8 cellular contexts compared by ENCODE assay signal in the genomic region with DNA sequence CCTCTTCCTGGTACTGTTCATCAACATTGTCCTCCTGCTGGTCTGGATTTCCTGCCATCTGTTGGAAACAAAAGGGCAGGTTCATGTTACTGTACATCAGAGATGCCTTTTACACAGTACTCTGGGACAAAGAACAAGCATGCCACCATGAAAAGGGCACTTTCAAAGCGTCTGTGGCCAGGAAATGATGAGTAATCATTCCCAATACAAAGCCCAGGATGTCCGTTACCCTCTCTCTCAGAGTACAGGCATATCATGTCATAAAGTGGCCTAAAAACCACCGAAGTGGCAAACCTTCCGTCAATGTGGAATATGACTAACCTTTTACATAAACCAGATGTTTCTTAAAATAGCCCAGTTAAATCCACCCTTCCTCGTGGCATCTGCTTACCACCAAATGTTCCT.
DNase-seq lines count a peak whose midpoint lies in the region; ATAC-seq and TF ChIP-seq lines count a peak whose summit lies in the region.

No MANE protein-coding gene starts in this region.

- peaks cover 21% of the 10 kb centered on the region for H3K4me1 Mint-ChIP-seq in activated T-cell treated with anti-CD3 and anti-CD28 coated beads, Interleukin-2, amount 50 U/mL, for 24 hours (ENCODE audit: low read depth)
- peaks cover 21% of the 10 kb centered on the region for H3K4me1 Mint-ChIP-seq in activated naive CD8-positive, alpha-beta T cell treated with anti-CD3 and anti-CD28 coated beads for 36 hours

- H3K27ac ChIP-seq in left lung = peak overlapping the region in 1 of 2 donors; percentile 9

- no peak for DNase-seq in activated T-cell treated with anti-CD3 and anti-CD28 coated beads, Interleukin-2, amount 50 U/mL, for 24 hours
- no peak for DNase-seq in activated T-cell treated with anti-CD3 and anti-CD28 coated beads for 4 hours
- DNase-seq in NCI-H187 treated with DMSO at 0.1 percent for 48 hours (lab: John Stamatoyannopoulos, UW) = peak; percentile 56
- DNase-seq in activated naive CD8-positive, alpha-beta T cell treated with anti-CD3 and anti-CD28 coated beads for 36 hours = peak; percentile 43
- no peak for DNase-seq in left lung
- DNase-seq in HAP-1 (ENCODE audit: low spot score in 2 of 2) = no peak

- H3K4me3 ChIP-seq in left lung (no peak overlapping the region), HAP-1 (no peak overlapping the region)

- H3K36me3 Mint-ChIP-seq in activated T-cell treated with anti-CD3 and anti-CD28 coated beads, Interleukin-2, amount 50 U/mL, for 24 hours (ENCODE audit: low read depth) = no peaks in the 10 kb centered on the region
- H3K36me3 Mint-ChIP-seq in activated naive CD8-positive, alpha-beta T cell treated with anti-CD3 and anti-CD28 coated beads for 36 hours = peaks cover 27% of the 10 kb centered on the region

- peak overlapping the region; percentile 66 for H3K27ac Mint-ChIP-seq in activated T-cell treated with anti-CD3 and anti-CD28 coated beads, Interleukin-2, amount 50 U/mL, for 24 hours
- peak overlapping the region; percentile 84 for H3K27ac Mint-ChIP-seq in activated naive CD8-positive, alpha-beta T cell treated with anti-CD3 and anti-CD28 coated beads for 36 hours

- no peaks in the 10 kb centered on the region for H3K9me3 ChIP-seq in left lung
- H3K9me3 ChIP-seq in HAP-1 = no peaks in the 10 kb centered on the region

- no peaks in the 10 kb centered on the region for H3K9me3 Mint-ChIP-seq in activated T-cell treated with anti-CD3 and anti-CD28 coated beads, Interleukin-2, amount 50 U/mL, for 24 hours
- no peaks in the 10 kb centered on the region for H3K9me3 Mint-ChIP-seq in activated naive CD8-positive, alpha-beta T cell treated with anti-CD3 and anti-CD28 coated beads for 36 hours

- peaks cover 0 to 9% of the 10 kb centered on the region in 2 donors for H3K4me1 ChIP-seq in left lung
- no peaks in the 10 kb centered on the region for H3K4me1 ChIP-seq in HAP-1

- H3K36me3 ChIP-seq in left lung (peaks cover 0 to 76% of the 10 kb centered on the region in 2 donors), HAP-1 (replicated peaks) (peaks cover 86% of the 10 kb centered on the region)

- ATAC-seq in left lung (peak; percentile 49), HG02970 (IDR thresholded peaks at IDR 0.05; ENCODE audit: low FRiP score, unreplicated experiment) (no peak), GM18873 (IDR thresholded peaks at IDR 0.05; ENCODE audit: low FRiP score, unreplicated experiment) (no peak)

- intact Hi-C loops in left lung (cut with DNase I) = no loop called here

- in situ Hi-C loops in HAP-1 (cut with MboI; ENCODE audit: low sequenced_read_pairs) = loop anchor here (25.0 kb wide), 1 partner anchor 612 kb away; no protein-coding TSS in a partner anchor

- no peak for TF ChIP-seq CTCF in left lung (IDR thresholded peaks at IDR 0.05)

- H3K27me3 ChIP-seq in left lung (no peaks in the 10 kb centered on the region), HAP-1 (ENCODE audit: low read depth) (no peaks in the 10 kb centered on the region)

- no peaks in the 10 kb centered on the region for H3K27me3 Mint-ChIP-seq in activated T-cell treated with anti-CD3 and anti-CD28 coated beads, Interleukin-2, amount 50 U/mL, for 24 hours
- H3K27me3 Mint-ChIP-seq in activated naive CD8-positive, alpha-beta T cell treated with anti-CD3 and anti-CD28 coated beads for 36 hours = peaks cover 8% of the 10 kb centered on the region

- H3K4me3 Mint-ChIP-seq in activated T-cell treated with anti-CD3 and anti-CD28 coated beads, Interleukin-2, amount 50 U/mL, for 24 hours = no peak overlapping the region
- H3K4me3 Mint-ChIP-seq in activated naive CD8-positive, alpha-beta T cell treated with anti-CD3 and anti-CD28 coated beads for 36 hours = peak overlapping the region; percentile 12

Comparison
In these comparisons a context has a peak if more than half of its experiments do, and no peak if none do; other contexts are left out.
1. DNase-seq: peak in NCI-H187 treated with DMSO at 0.1 percent for 48 hours (single experiment) and activated naive CD8-positive, alpha-beta T cell treated with anti-CD3 and anti-CD28 coated beads for 36 hours (single experiment); none in activated T-cell treated with anti-CD3 and anti-CD28 coated beads, Interleukin-2, amount 50 U/mL, for 24 hours (single experiment), activated T-cell treated with anti-CD3 and anti-CD28 coated beads for 4 hours (single experiment), left lung (0 of 2) and HAP-1 (0 of 2).